ENCODE assay signal across 12 cellular contexts in the genomic region with DNA sequence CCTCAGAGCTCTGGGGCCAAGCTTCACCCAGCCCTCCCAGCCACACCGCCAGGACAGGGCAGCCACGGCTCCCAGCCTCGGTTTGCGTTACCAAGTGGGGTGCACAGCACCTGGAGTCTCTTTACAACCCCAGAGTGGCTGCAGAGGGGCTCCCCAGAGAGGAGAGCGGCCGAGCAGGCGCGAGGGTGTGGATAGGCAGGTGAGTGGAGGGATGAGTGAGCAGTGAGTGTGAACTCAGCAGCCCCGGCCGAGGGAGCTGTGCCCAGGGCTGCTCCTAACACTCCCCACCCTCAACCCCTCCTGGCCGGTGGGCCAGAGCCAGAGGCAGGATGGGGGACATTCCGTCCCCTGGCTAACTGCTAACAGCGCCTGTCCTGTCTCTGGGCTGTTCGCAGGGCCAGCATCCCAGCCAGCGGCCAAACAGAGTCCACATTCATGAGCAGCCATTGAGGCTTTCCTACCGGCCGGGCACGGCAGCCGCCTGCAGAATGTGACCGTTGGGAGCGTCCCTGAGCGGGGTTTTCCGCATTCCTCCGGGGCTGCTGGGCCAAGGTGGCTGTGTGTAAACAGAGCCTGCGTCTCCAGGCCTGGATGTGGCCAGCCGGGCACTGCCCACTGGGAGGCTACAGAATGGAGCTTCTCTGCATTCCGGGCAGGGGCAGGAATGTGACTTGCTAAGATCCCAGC. TPM values are rescaled to one million over a fixed set of nuclear protein-coding genes. Genes with fewer than 3 reads are reported as not detected.
DNase-seq lines count a peak whose midpoint lies in the region; ATAC-seq and TF ChIP-seq lines count a peak whose summit lies in the region.
"Had no signal": no experiment of that assay in that cellular context is flagged by ENCODE, and none has a peak within 500 bp of the region (broad histone marks: within the 10 kb centered on the region; RNA-seq: fewer than 3 reads in every experiment).

No MANE protein-coding gene starts in this region.

- H3K4me3 ChIP-seq in right atrium auricular region (no peak overlapping the region), gastroesophageal sphincter (no peak overlapping the region), mucosa of stomach (ENCODE audit: low read length) (no peak overlapping the region), aorta (ENCODE audit: low read length in 2 of 2) (no peak overlapping the region), Caco-2 (ENCODE audit: low read depth, low read length) (no peak overlapping the region)

- no peaks in the 10 kb centered on the region for H3K9me3 Mint-ChIP-seq in activated CD8-positive, alpha-beta T cell treated with anti-CD3 and anti-CD28 coated beads for 36 hours
- no peaks in the 10 kb centered on the region for H3K9me3 Mint-ChIP-seq in Caco-2 (ENCODE audit: unreplicated experiment)
- H3K9me3 Mint-ChIP-seq: activated T-helper 17 cell treated with anti-CD3 and anti-CD28 coated beads, Interleukin-2, amount 50 U/mL, for 72 hours; H9 had no signal

- CTCF ChIA-PET in activated CD8-positive, alpha-beta T cell treated with anti-CD3 and anti-CD28 coated beads for 36 hours (lab: Charles Lee) = no interaction called here
- CTCF ChIA-PET in Caco-2 (lab: Charles Lee) = no interaction called here

- H3K9ac ChIP-seq in mucosa of stomach (ENCODE audit: low read length) = peak overlapping the region; percentile 53

- intact Hi-C loops in Right ventricle myocardium superior (cut with DNase I) (no loop called here), aorta (cut with DNase I) (loop anchor here in 1 of 2 donors (5.0 to 10.0 kb wide), 2 partner anchors 56 to 143 kb away; no protein-coding TSS in a partner anchor), Caco-2 (cut with micrococcal nuclease; ENCODE audit: unreplicated experiment) (no loop called here)
- intact Hi-C loops in activated CD8-positive, alpha-beta T cell treated with anti-CD3 and anti-CD28 coated beads for 36 hours (cut with micrococcal nuclease) = no loop called here

- no peak overlapping the region for H3K27ac Mint-ChIP-seq in activated CD8-positive, alpha-beta T cell treated with anti-CD3 and anti-CD28 coated beads for 36 hours
- no peak overlapping the region for H3K27ac Mint-ChIP-seq in Caco-2 (ENCODE audit: unreplicated experiment)
- H3K27ac Mint-ChIP-seq: activated T-helper 17 cell treated with anti-CD3 and anti-CD28 coated beads, Interleukin-2, amount 50 U/mL, for 72 hours; H9 had no signal

- no peak for TF ChIP-seq EP300 in gastroesophageal sphincter (IDR thresholded peaks at IDR 0.05)

- H3K9me3 ChIP-seq in right atrium auricular region (no peaks in the 10 kb centered on the region), gastroesophageal sphincter (no peaks in the 10 kb centered on the region), mucosa of stomach (ENCODE audit: control insufficient read depth, low read length) (no peaks in the 10 kb centered on the region), aorta (ENCODE audit: control insufficient read depth, low read length) (no peaks in the 10 kb centered on the region), Caco-2 (no peaks in the 10 kb centered on the region)

- peak; percentile 53 for DNase-seq in Right ventricle myocardium superior
- DNase-seq in right atrium auricular region (ENCODE audit: low spot score) = no peak
- DNase-seq in aorta = peak; percentile 76 to 86
- DNase-seq in activated CD8-positive, alpha-beta T cell treated with anti-CD3 and anti-CD28 coated beads for 36 hours = no peak
- no peak for DNase-seq in Caco-2
- DNase-seq: H9, NCI-H446 had no signal

- no peak overlapping the region for H3K4me3 Mint-ChIP-seq in activated CD8-positive, alpha-beta T cell treated with anti-CD3 and anti-CD28 coated beads for 36 hours
- no peak overlapping the region for H3K4me3 Mint-ChIP-seq in Caco-2 (ENCODE audit: unreplicated experiment)
- H3K4me3 Mint-ChIP-seq: activated T-helper 17 cell treated with anti-CD3 and anti-CD28 coated beads, Interleukin-2, amount 50 U/mL, for 72 hours; H9 had no signal

- H3K27ac ChIP-seq in right atrium auricular region (peak overlapping the region in 1 of 2 donors; percentile 13), gastroesophageal sphincter (peak overlapping the region in 3 of 4 donors; percentile 37 to 50 (median 43)), aorta (ENCODE audit: low read depth in 1 of 2, low read length in 2 of 2) (peak overlapping the region in 1 of 2 donors; percentile 38)

- WGBS in gastroesophageal sphincter (ENCODE audit: low coverage in 1 of 2), 2 donors = no CpG with 5 or more reads among the region's 27 CpGs
- 29 to 31% methylated on average over 27 of the region's 27 CpGs for WGBS in aorta, 2 donors

- no peaks in the 10 kb centered on the region for H3K4me1 Mint-ChIP-seq in activated CD8-positive, alpha-beta T cell treated with anti-CD3 and anti-CD28 coated beads for 36 hours (ENCODE audit: low read depth)
- H3K4me1 Mint-ChIP-seq in Caco-2 (ENCODE audit: low read depth, unreplicated experiment) = no peaks in the 10 kb centered on the region
- H3K4me1 Mint-ChIP-seq: activated T-helper 17 cell treated with anti-CD3 and anti-CD28 coated beads, Interleukin-2, amount 50 U/mL, for 72 hours had no signal

- H3K27me3 Mint-ChIP-seq in activated CD8-positive, alpha-beta T cell treated with anti-CD3 and anti-CD28 coated beads for 36 hours = peaks cover 24% of the 10 kb centered on the region
- peaks cover 27% of the 10 kb centered on the region for H3K27me3 Mint-ChIP-seq in Caco-2 (ENCODE audit: insufficient read depth, unreplicated experiment)

- no TSS peak for BruUV-seq in Caco-2 (replicated peaks; lab: Mats Ljungman, UMichigan)

- peak in 1 of 2 donors; percentile 12 for TF ChIP-seq POLR2A in gastroesophageal sphincter (IDR thresholded peaks at IDR 0.05)

- H3K36me3 ChIP-seq in right atrium auricular region (no peaks in the 10 kb centered on the region), gastroesophageal sphincter (no peaks in the 10 kb centered on the region), mucosa of stomach (ENCODE audit: control insufficient read depth, insufficient read depth, low read length) (no peaks in the 10 kb centered on the region), aorta (ENCODE audit: control insufficient read depth in 1 of 2, insufficient read depth in 2 of 2, low read length in 1 of 2) (no peaks in the 10 kb centered on the region), Caco-2 (ENCODE audit: control insufficient read depth, insufficient read depth, low read length) (no peaks in the 10 kb centered on the region)

- ATAC-seq in Right ventricle myocardium superior (ENCODE audit: poor library complexity) (peak; percentile 44), gastroesophageal sphincter (no peak), aorta (ENCODE audit: low FRiP score) (peak; percentile 26), GM18502 (IDR thresholded peaks at IDR 0.05; ENCODE audit: poor library complexity, unreplicated experiment) (no peak)
- ATAC-seq in activated CD8-positive, alpha-beta T cell treated with anti-CD3 and anti-CD28 coated beads for 36 hours = no peak
- ATAC-seq: activated T-helper 17 cell treated with anti-CD3 and anti-CD28 coated beads, Interleukin-2, amount 50 U/mL, for 72 hours had no signal

- TF ChIP-seq CTCF in right atrium auricular region (IDR thresholded peaks at IDR 0.05) (no peak), gastroesophageal sphincter (IDR thresholded peaks at IDR 0.05) (no peak), Caco-2 (IDR thresholded peaks at IDR 0.05; ENCODE audit: insufficient read depth in 1 of 2, low read depth in 1 of 2, low read length in 1 of 2, severe bottlenecking in 1 of 2, unreplicated experiment in 1 of 2) (no peak)
- no peak for TF ChIP-seq CTCF in activated CD8-positive, alpha-beta T cell treated with anti-CD3 and anti-CD28 coated beads for 36 hours (IDR thresholded peaks at IDR 0.05)

- POLR2A ChIA-PET in activated CD8-positive, alpha-beta T cell treated with anti-CD3 and anti-CD28 coated beads for 36 hours (lab: Charles Lee) = no interaction called here
- POLR2A ChIA-PET in Caco-2 (lab: Charles Lee) = interaction anchor here (0.5 kb wide), 1 partner anchor 174 kb away, joined by 4 read pairs; no protein-coding TSS in a partner anchor

- H3K27me3 ChIP-seq in right atrium auricular region (peaks cover 0 to 6% of the 10 kb centered on the region in 2 donors), gastroesophageal sphincter (peaks cover 74% of the 10 kb centered on the region), mucosa of stomach (ENCODE audit: control insufficient read depth, insufficient read depth, low read length) (peaks cover 19% of the 10 kb centered on the region), aorta (ENCODE audit: control insufficient read depth in 1 of 2, insufficient read depth in 2 of 2, low read length in 1 of 2) (no peaks in the 10 kb centered on the region), Caco-2 (replicated peaks; ENCODE audit: control insufficient read depth, insufficient read depth, low read length) (peaks cover 2% of the 10 kb centered on the region; the same call in 1 of the 2 replicates)

- no peaks in the 10 kb centered on the region for H3K36me3 Mint-ChIP-seq in activated CD8-positive, alpha-beta T cell treated with anti-CD3 and anti-CD28 coated beads for 36 hours (ENCODE audit: low read depth)
- H3K36me3 Mint-ChIP-seq in Caco-2 (ENCODE audit: insufficient read depth, unreplicated experiment) = no peaks in the 10 kb centered on the region

- H3K4me1 ChIP-seq in right atrium auricular region (peaks cover 0 to 24% of the 10 kb centered on the region in 2 donors), gastroesophageal sphincter (peaks cover 0 to 28% (median 0%) of the 10 kb centered on the region in 3 donors), mucosa of stomach (ENCODE audit: control insufficient read depth, insufficient read depth, low read length) (peaks cover 26% of the 10 kb centered on the region), aorta (ENCODE audit: control insufficient read depth in 1 of 2, insufficient read depth in 2 of 2, low read length in 2 of 2) (no peaks in the 10 kb centered on the region), Caco-2 (peaks cover 7% of the 10 kb centered on the region)

RNA-seq across cellular contexts. Expression of a gene that starts 5.3 kb away (rescaled TPM):
- total RNA-seq in Right ventricle myocardium superior = 0.94 TPM
- under 1 TPM; 0.56 to 0.83 TPM for total RNA-seq in right atrium auricular region
- total RNA-seq in gastroesophageal sphincter = 1 to 10 TPM in 3 of 4 donors, under 1 TPM in 1; 0.96 to 4.8 (median 2.1) TPM
- total RNA-seq in aorta = 1 to 10 TPM; 1.9 to 5.2 TPM
- polyA plus RNA-seq in aorta = under 1 TPM; 0.38 to 0.54 TPM
- total RNA-seq in activated CD8-positive, alpha-beta T cell treated with anti-CD3 and anti-CD28 coated beads for 36 hours = under 1 TPM; 0.45 to 0.56 TPM
- 0.07 and 0.12 TPM in 2 replicates for total RNA-seq in Caco-2 (2022)
- polyA plus RNA-seq: neural cell had no signal

Comparison
In these comparisons a context has a peak if more than half of its experiments do, and no peak if none do; other contexts are left out.
1. DNase-seq: peak in Right ventricle myocardium superior (single experiment) and aorta (2 of 2); none in right atrium auricular region (single experiment), activated CD8-positive, alpha-beta T cell treated with anti-CD3 and anti-CD28 coated beads for 36 hours (single experiment) and Caco-2 (0 of 2).
2. ATAC-seq: peak in Right ventricle myocardium superior (single experiment) and aorta (single experiment); none in gastroesophageal sphincter (single experiment), activated CD8-positive, alpha-beta T cell treated with anti-CD3 and anti-CD28 coated beads for 36 hours (single experiment) and GM18502 (single experiment).